In genomic region chr10:116848032-116848911, GRCh38 we compare ENCODE assay signal across 9 cellular contexts. TPM values are rescaled to one million over a fixed set of nuclear protein-coding genes. Genes with fewer than 3 reads are reported as not detected.
A peak's percentile ranks its signal among the peaks of the same experiment; 100 is the strongest.
DNase-seq lines count a peak whose midpoint lies in the region; ATAC-seq and TF ChIP-seq lines count a peak whose summit lies in the region.
"Had no signal": no experiment of that assay in that cellular context is flagged by ENCODE, and none has a peak within 500 bp of the region (broad histone marks: within the 10 kb centered on the region; RNA-seq: fewer than 3 reads in every experiment).

No MANE protein-coding gene starts in this region.

- DNase-seq in A673 (ENCODE audit: low spot score) (no peak), Peyer's patch (peak in 1 of 3 donors; percentile 67), fibroblast of the aortic adventitia (ENCODE audit: low read depth) (no peak), smooth muscle cell (lab: John Stamatoyannopoulos, UW; ENCODE audit: unreplicated experiment) (no peak), NCI-H2227 (lab: John Stamatoyannopoulos, UW; ENCODE audit: unreplicated experiment) (no peak), HK-2 (ENCODE audit: unreplicated experiment) (no peak)

- CTCF ChIA-PET in A673 (lab: Charles Lee) = no interaction called here

- no TSS peak for BruUV-seq in A673 (replicated peaks; lab: Mats Ljungman, UMichigan)

- H3K9ac ChIP-seq in smooth muscle cell (ENCODE audit: low read depth) = peak overlapping the region; percentile 79

- H3K4me1 ChIP-seq in A673 (ENCODE audit: insufficient read depth, low read length, poor library complexity, severe bottlenecking) = peaks cover 17% of the 10 kb centered on the region
- peaks cover 0 to 8% (median 0%) of the 10 kb centered on the region in 4 donors for H3K4me1 ChIP-seq in Peyer's patch
- H3K4me1 ChIP-seq in smooth muscle cell (ENCODE audit: low read depth) = peaks cover 7% of the 10 kb centered on the region

- H3K4me2 ChIP-seq in smooth muscle cell = peak overlapping the region; percentile 94

- no peaks in the 10 kb centered on the region for H3F3A ChIP-seq in smooth muscle cell (ENCODE audit: low read depth)

- intact Hi-C loops in A673 (cut with micrococcal nuclease; ENCODE audit: unreplicated experiment) = no loop called here

- H3K9me3 ChIP-seq in A673 (ENCODE audit: low read depth, low read length, poor library complexity, severe bottlenecking) (no peaks in the 10 kb centered on the region), Peyer's patch (no peaks in the 10 kb centered on the region), smooth muscle cell (replicated peaks; ENCODE audit: low read depth) (no peaks in the 10 kb centered on the region)
- H3K9me3 ChIP-seq: neutrophil had no signal

- WGBS in smooth muscle cell (ENCODE audit: low lambda C conversion rate) = 78% methylated on average over 16 of the region's 16 CpGs

- no peaks in the 10 kb centered on the region for H3K79me2 ChIP-seq in smooth muscle cell (ENCODE audit: low read depth)

- TF ChIP-seq CTCF in A673 (conservative IDR thresholded peaks at IDR 0.05; ENCODE audit: low read depth, low read length) (no peak), Peyer's patch (IDR thresholded peaks at IDR 0.05) (no peak), fibroblast of the aortic adventitia (IDR thresholded peaks at IDR 0.05; ENCODE audit: insufficient read depth, low read length) (no peak), smooth muscle cell (IDR thresholded peaks at IDR 0.05; ENCODE audit: borderline replicate concordance, insufficient read depth, poor library complexity, severe bottlenecking) (no peak)

- POLR2A ChIA-PET in A673 (lab: Charles Lee; ENCODE audit: low non-redundant PET) = interaction anchor here (0.6 kb wide), 1 partner anchor 8 kb away, joined by 3 read pairs; no protein-coding TSS in a partner anchor

- H3K36me3 ChIP-seq in A673 (ENCODE audit: insufficient read depth, low read length, poor library complexity, severe bottlenecking) (no peaks in the 10 kb centered on the region), Peyer's patch (no peaks in the 10 kb centered on the region), smooth muscle cell (ENCODE audit: low read depth) (no peaks in the 10 kb centered on the region)
- H3K36me3 ChIP-seq: neutrophil had no signal

- ATAC-seq in GM18505 (IDR thresholded peaks at IDR 0.05; ENCODE audit: unreplicated experiment) = peak; percentile 73
- ATAC-seq in HG02840 (IDR thresholded peaks at IDR 0.05; ENCODE audit: low FRiP score, unreplicated experiment) = peak; percentile 76

- H3K27ac ChIP-seq in A673 (ENCODE audit: low read depth, low read length, poor library complexity, severe bottlenecking) (peak overlapping the region; percentile 63), Peyer's patch (peak overlapping the region in 1 of 4 donors; percentile 74), smooth muscle cell (ENCODE audit: low read depth) (no peak overlapping the region)
- H3K27ac ChIP-seq: neutrophil had no signal

- TF ChIP-seq POLR2A in GM18505 (IDR thresholded peaks at IDR 0.05; ENCODE audit: borderline replicate concordance, extremely low read depth, insufficient read depth, insufficient read length) (peak; percentile 31), Peyer's patch (IDR thresholded peaks at IDR 0.05) (no peak)

- peak overlapping the region; percentile 96 for H2AFZ ChIP-seq in smooth muscle cell (ENCODE audit: low read depth)

- H3K4me3 ChIP-seq in A673 (ENCODE audit: low read depth, low read length, poor library complexity, severe bottlenecking) (peak overlapping the region; percentile 67), Peyer's patch (peak overlapping the region; percentile 42 to 80 (median 60)), fibroblast of the aortic adventitia (ENCODE audit: low read depth, low read length) (peak overlapping the region; percentile 70), smooth muscle cell (peak overlapping the region; percentile 58)

- no peaks in the 10 kb centered on the region for H4K20me1 ChIP-seq in smooth muscle cell (ENCODE audit: low read depth)

- H3K27me3 ChIP-seq in A673 (replicated peaks; ENCODE audit: insufficient read depth, low read depth, low read length, poor library complexity) = no peaks in the 10 kb centered on the region
- no peaks in the 10 kb centered on the region for H3K27me3 ChIP-seq in Peyer's patch
- H3K27me3 ChIP-seq in smooth muscle cell (ENCODE audit: low read depth) = no peaks in the 10 kb centered on the region

RNA-seq across cellular contexts. Expression of gene ENO4, which starts 1.0 kb away (rescaled TPM):
- total RNA-seq in A673 (2021) (0.28 TPM in 2 replicates), Peyer's patch (not detected), fibroblast of the aortic adventitia (ENCODE audit: low replicate concordance) (0.27 and 1.4 TPM in 2 replicates), smooth muscle cell (0.54 and 0.67 TPM in 2 replicates)
- polyA plus RNA-seq in smooth muscle cell = 1.1 and 1.3 TPM in 2 replicates
